2 cellular contexts compared by ENCODE assay signal in genomic region chr1:113786055-113786454, GRCh38.
TF ChIP-seq lines count a peak whose summit lies in the region.

No MANE protein-coding gene starts in this region.

TF ChIP-seq in HEK293T, 16 proteins besides CTCF, POLR2A, EP300 and RAD21:
- TF ChIP-seq SUZ12 (IDR thresholded peaks at IDR 0.05) (no peak), FOXM1 (IDR thresholded peaks at IDR 0.05; ENCODE audit: borderline replicate concordance) (no peak)

TF ChIP-seq in HepG2, 621 proteins besides CTCF, POLR2A, EP300 and RAD21 (continues in another document):
- no peak for TF ChIP-seq BRD4 (CRISPR knock-in tag; IDR thresholded peaks at IDR 0.05)
- TF ChIP-seq, protein P1, sequence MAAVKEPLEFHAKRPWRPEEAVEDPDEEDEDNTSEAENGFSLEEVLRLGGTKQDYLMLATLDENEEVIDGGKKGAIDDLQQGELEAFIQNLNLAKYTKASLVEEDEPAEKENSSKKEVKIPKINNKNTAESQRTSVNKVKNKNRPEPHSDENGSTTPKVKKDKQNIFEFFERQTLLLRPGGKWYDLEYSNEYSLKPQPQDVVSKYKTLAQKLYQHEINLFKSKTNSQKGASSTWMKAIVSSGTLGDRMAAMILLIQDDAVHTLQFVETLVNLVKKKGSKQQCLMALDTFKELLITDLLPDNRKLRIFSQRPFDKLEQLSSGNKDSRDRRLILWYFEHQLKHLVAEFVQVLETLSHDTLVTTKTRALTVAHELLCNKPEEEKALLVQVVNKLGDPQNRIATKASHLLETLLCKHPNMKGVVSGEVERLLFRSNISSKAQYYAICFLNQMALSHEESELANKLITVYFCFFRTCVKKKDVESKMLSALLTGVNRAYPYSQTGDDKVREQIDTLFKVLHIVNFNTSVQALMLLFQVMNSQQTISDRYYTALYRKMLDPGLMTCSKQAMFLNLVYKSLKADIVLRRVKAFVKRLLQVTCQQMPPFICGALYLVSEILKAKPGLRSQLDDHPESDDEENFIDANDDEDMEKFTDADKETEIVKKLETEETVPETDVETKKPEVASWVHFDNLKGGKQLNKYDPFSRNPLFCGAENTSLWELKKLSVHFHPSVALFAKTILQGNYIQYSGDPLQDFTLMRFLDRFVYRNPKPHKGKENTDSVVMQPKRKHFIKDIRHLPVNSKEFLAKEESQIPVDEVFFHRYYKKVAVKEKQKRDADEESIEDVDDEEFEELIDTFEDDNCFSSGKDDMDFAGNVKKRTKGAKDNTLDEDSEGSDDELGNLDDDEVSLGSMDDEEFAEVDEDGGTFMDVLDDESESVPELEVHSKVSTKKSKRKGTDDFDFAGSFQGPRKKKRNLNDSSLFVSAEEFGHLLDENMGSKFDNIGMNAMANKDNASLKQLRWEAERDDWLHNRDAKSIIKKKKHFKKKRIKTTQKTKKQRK (IDR thresholded peaks at IDR 0.05; ENCODE audit: low read length): no peak
- no peak for TF ChIP-seq ZNF737 (CRISPR knock-in tag; IDR thresholded peaks at IDR 0.05; ENCODE audit: borderline replicate concordance)
- TF ChIP-seq HOMEZ (CRISPR knock-in tag; IDR thresholded peaks at IDR 0.05; ENCODE audit: low read depth): peak; percentile 41; the same call in 1 of the 2 replicates
- TF ChIP-seq SOX13 (IDR thresholded peaks at IDR 0.05): no peak
- peak in 1 of 2 experiments; percentile 19; a peak in 1 of 4 replicates for TF ChIP-seq SOX13 (CRISPR knock-in tag; conservative IDR thresholded peaks at IDR 0.05 in 1 of 2, IDR thresholded peaks at IDR 0.05 in 1 of 2)
- TF ChIP-seq NR2F1 (CRISPR knock-in tag; IDR thresholded peaks at IDR 0.05): no peak
- peak; percentile 45; the same call in 1 of the 2 replicates for TF ChIP-seq SAP130 (CRISPR knock-in tag; IDR thresholded peaks at IDR 0.05; ENCODE audit: low read depth)
- TF ChIP-seq, protein P2, sequence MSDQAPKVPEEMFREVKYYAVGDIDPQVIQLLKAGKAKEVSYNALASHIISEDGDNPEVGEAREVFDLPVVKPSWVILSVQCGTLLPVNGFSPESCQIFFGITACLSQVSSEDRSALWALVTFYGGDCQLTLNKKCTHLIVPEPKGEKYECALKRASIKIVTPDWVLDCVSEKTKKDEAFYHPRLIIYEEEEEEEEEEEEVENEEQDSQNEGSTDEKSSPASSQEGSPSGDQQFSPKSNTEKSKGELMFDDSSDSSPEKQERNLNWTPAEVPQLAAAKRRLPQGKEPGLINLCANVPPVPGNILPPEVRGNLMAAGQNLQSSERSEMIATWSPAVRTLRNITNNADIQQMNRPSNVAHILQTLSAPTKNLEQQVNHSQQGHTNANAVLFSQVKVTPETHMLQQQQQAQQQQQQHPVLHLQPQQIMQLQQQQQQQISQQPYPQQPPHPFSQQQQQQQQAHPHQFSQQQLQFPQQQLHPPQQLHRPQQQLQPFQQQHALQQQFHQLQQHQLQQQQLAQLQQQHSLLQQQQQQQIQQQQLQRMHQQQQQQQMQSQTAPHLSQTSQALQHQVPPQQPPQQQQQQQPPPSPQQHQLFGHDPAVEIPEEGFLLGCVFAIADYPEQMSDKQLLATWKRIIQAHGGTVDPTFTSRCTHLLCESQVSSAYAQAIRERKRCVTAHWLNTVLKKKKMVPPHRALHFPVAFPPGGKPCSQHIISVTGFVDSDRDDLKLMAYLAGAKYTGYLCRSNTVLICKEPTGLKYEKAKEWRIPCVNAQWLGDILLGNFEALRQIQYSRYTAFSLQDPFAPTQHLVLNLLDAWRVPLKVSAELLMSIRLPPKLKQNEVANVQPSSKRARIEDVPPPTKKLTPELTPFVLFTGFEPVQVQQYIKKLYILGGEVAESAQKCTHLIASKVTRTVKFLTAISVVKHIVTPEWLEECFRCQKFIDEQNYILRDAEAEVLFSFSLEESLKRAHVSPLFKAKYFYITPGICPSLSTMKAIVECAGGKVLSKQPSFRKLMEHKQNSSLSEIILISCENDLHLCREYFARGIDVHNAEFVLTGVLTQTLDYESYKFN (CRISPR knock-in tag; conservative IDR thresholded peaks at IDR 0.05): peak; percentile 55
- TF ChIP-seq ASH2L (IDR thresholded peaks at IDR 0.05; ENCODE audit: insufficient read length, low read depth, low read length): peak; percentile 29
- TF ChIP-seq ZNF567 (CRISPR knock-in tag; IDR thresholded peaks at IDR 0.05; ENCODE audit: borderline replicate concordance): no peak
- TF ChIP-seq ELF3 (CRISPR knock-in tag; IDR thresholded peaks at IDR 0.05): no peak
- no peak for TF ChIP-seq SOX6 (IDR thresholded peaks at IDR 0.05)
- TF ChIP-seq SOX6 (CRISPR knock-in tag; IDR thresholded peaks at IDR 0.05): no peak
- 0 out of 2 replicates have a peak, but pooled peaks have one; percentile 10 for TF ChIP-seq PPARG (CRISPR knock-in tag; conservative IDR thresholded peaks at IDR 0.05)
- no peak for TF ChIP-seq ZSCAN21 (CRISPR knock-in tag; IDR thresholded peaks at IDR 0.05; ENCODE audit: borderline replicate concordance)
- TF ChIP-seq GATAD2A (CRISPR knock-in tag; IDR thresholded peaks at IDR 0.05): peak; percentile 46; the same call in 1 of the 2 replicates
- peak; percentile 97 for TF ChIP-seq SIX4 (CRISPR knock-in tag; IDR thresholded peaks at IDR 0.05)
- peak; percentile 49; the same call in 1 of the 2 replicates for TF ChIP-seq ARID5B (CRISPR knock-in tag; IDR thresholded peaks at IDR 0.05)
- peak; percentile 21; the same call in 1 of the 2 replicates for TF ChIP-seq ZNF331 (CRISPR knock-in tag; IDR thresholded peaks at IDR 0.05)
- TF ChIP-seq SIX1 (CRISPR knock-in tag; IDR thresholded peaks at IDR 0.05; ENCODE audit: borderline replicate concordance): peak; percentile 99
- TF ChIP-seq, protein P3, sequence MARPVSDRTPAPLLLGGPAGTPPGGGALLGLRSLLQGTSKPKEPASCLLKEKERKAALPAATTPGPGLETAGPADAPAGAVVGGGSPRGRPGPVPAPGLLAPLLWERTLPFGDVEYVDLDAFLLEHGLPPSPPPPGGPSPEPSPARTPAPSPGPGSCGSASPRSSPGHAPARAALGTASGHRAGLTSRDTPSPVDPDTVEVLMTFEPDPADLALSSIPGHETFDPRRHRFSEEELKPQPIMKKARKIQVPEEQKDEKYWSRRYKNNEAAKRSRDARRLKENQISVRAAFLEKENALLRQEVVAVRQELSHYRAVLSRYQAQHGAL (CRISPR knock-in tag; IDR thresholded peaks at IDR 0.05; ENCODE audit: not compliant biosample characterization): no peak
- TF ChIP-seq DMTF1 (CRISPR knock-in tag; IDR thresholded peaks at IDR 0.05): no peak
- peak; percentile 41; the same call in 1 of the 2 replicates for TF ChIP-seq NFYB (CRISPR knock-in tag; IDR thresholded peaks at IDR 0.05)
- TF ChIP-seq ZNF503 (CRISPR knock-in tag; IDR thresholded peaks at IDR 0.05): no peak
- TF ChIP-seq, protein P4, sequence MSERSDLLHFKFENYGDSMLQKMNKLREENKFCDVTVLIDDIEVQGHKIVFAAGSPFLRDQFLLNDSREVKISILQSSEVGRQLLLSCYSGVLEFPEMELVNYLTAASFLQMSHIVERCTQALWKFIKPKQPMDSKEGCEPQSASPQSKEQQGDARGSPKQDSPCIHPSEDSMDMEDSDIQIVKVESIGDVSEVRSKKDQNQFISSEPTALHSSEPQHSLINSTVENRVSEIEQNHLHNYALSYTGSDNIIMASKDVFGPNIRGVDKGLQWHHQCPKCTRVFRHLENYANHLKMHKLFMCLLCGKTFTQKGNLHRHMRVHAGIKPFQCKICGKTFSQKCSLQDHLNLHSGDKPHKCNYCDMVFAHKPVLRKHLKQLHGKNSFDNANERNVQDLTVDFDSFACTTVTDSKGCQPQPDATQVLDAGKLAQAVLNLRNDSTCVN (CRISPR knock-in tag; IDR thresholded peaks at IDR 0.05; ENCODE audit: borderline replicate concordance): peak; percentile 96
- no peak for TF ChIP-seq TEAD2 (CRISPR knock-in tag; IDR thresholded peaks at IDR 0.05)
- TF ChIP-seq RXRB (CRISPR knock-in tag; IDR thresholded peaks at IDR 0.05; ENCODE audit: borderline replicate concordance): 0 out of 2 replicates have a peak, but pooled peaks have one; percentile 9
- peak; percentile 40 for TF ChIP-seq HNF4G (IDR thresholded peaks at IDR 0.05; ENCODE audit: borderline replicate concordance, low read depth, low read length)
- TF ChIP-seq HNF4G (CRISPR knock-in tag; IDR thresholded peaks at IDR 0.05; ENCODE audit: borderline replicate concordance, low read depth): no peak
- no peak for TF ChIP-seq MAF1 (CRISPR knock-in tag; IDR thresholded peaks at IDR 0.05; ENCODE audit: borderline replicate concordance)
- no peak for TF ChIP-seq BORCS8-MEF2B (CRISPR knock-in tag; IDR thresholded peaks at IDR 0.05)
